Comparison of ENCODE assay signal across 8 cellular contexts in the genomic region with DNA sequence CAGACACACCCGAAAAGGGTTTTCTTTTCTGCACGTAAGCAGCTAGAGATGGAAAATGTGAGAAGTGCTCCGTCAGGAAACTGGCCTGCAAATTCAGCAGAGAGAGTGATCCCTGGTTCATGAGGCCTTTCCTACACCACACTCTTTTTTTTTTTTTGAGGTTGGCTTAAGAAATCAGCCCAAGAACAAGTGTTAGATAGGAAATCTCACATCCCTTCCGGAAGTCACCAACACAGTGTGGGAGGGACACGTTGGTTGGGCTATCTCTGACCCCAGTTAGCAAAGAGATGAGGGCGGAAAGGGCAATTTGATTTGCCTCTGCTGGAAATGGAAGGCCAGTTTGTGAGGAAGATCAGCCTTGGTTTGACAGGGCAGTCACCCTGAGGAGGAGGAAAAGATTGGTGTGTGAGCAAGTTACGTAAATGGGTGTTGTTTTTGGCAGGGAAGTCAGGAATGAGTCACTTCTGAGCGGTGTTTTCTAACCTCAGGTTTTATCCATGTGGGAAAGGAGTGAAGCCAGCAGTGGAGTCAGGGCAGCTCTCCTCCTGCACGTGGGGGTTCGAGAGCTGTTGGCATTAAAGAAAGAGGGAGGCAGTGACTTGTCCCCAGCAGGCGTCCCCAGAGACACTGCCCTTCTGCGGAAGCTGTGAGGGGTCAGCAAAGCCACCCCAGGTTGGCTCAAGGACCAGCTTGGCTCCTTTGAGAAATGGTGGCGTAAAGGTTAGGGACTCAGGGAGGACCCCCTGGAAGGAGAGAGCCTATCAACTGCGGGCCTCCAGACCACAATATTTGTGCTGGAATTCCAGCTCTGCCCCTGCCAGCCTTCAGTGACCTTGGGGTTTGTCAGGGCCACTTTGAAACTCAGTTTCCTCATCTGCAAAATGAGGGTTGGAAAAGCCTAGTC.
DNase-seq lines count a peak whose midpoint lies in the region; ATAC-seq and TF ChIP-seq lines count a peak whose summit lies in the region.

No MANE protein-coding gene starts in this region.

- peaks cover 0 to 6% (median 2%) of the 10 kb centered on the region in 7 donors for H3K9me3 Mint-ChIP-seq in CD4-positive, CD25-positive, alpha-beta regulatory T cell
- H3K9me3 Mint-ChIP-seq in stimulated activated effector memory CD8-positive, alpha-beta T cell treated with anti-CD3 and anti-CD28 coated beads, Interleukin-12 subunit alpha, Interleukin-12 subunit beta, amount 100 ng/mL, for 72 hours: peaks cover 6% of the 10 kb centered on the region

- no peak for DNase-seq in CD4-positive, CD25-positive, alpha-beta regulatory T cell
- peak; percentile 92 for DNase-seq in NB4 (ENCODE audit: low read depth)
- peak; percentile 67 for DNase-seq in amniotic stem cell (lab: John Stamatoyannopoulos, UW)
- DNase-seq in inferior parietal cortex (ENCODE audit: extremely low spot score): peak; percentile 65
- peak in 1 of 2 donors; percentile 58 for DNase-seq in stimulated activated effector memory CD8-positive, alpha-beta T cell treated with anti-CD3 and anti-CD28 coated beads, Interleukin-12 subunit alpha, Interleukin-12 subunit beta, amount 100 ng/mL, for 72 hours (ENCODE audit: low spot score in 2 of 2)
- DNase-seq in WERI-Rb-1: no peak
- no peak for DNase-seq in GM10248 (ENCODE audit: extremely low spot score)

- H3K4me1 ChIP-seq in CD4-positive, CD25-positive, alpha-beta regulatory T cell (ENCODE audit: control insufficient read depth, insufficient read depth, low read length, poor library complexity, severe bottlenecking): peaks cover 34% of the 10 kb centered on the region

- H3K36me3 ChIP-seq in CD4-positive, CD25-positive, alpha-beta regulatory T cell (ENCODE audit: control insufficient read depth, insufficient read depth, low read length): peaks cover 4% of the 10 kb centered on the region
- H3K36me3 ChIP-seq in WERI-Rb-1: no peaks in the 10 kb centered on the region

- ATAC-seq in CD4-positive, CD25-positive, alpha-beta regulatory T cell (ENCODE audit: low read depth in 2 of 2): no peak
- ATAC-seq in stimulated activated effector memory CD8-positive, alpha-beta T cell treated with anti-CD3 and anti-CD28 coated beads, Interleukin-12 subunit alpha, Interleukin-12 subunit beta, amount 100 ng/mL, for 72 hours: peak; percentile 17
- ATAC-seq in HG03457 (IDR thresholded peaks at IDR 0.05; ENCODE audit: unreplicated experiment): no peak

- peaks cover 59% of the 10 kb centered on the region for H3K36me3 Mint-ChIP-seq in CD4-positive, CD25-positive, alpha-beta regulatory T cell
- H3K36me3 Mint-ChIP-seq in stimulated activated effector memory CD8-positive, alpha-beta T cell treated with anti-CD3 and anti-CD28 coated beads, Interleukin-12 subunit alpha, Interleukin-12 subunit beta, amount 100 ng/mL, for 72 hours: peaks cover 52% of the 10 kb centered on the region

- no peaks in the 10 kb centered on the region for H3K9me3 ChIP-seq in CD4-positive, CD25-positive, alpha-beta regulatory T cell (ENCODE audit: control insufficient read depth in 2 of 2, low read length in 2 of 2)
- no peaks in the 10 kb centered on the region for H3K9me3 ChIP-seq in WERI-Rb-1 (ENCODE audit: severe bottlenecking)

- TF ChIP-seq CTCF in NB4 (IDR thresholded peaks at IDR 0.05; ENCODE audit: low read depth, low read length) (no peak), WERI-Rb-1 (IDR thresholded peaks at IDR 0.05; ENCODE audit: low read depth, low read length) (no peak), GM10248 (IDR thresholded peaks at IDR 0.05; ENCODE audit: control extremely low read depth, extremely low read depth, low read depth, missing control alignments) (no peak)

- no peak for TF ChIP-seq POLR2A in NB4 (IDR thresholded peaks at IDR 0.05; ENCODE audit: extremely low read depth, insufficient read length)

- H3K27me3 Mint-ChIP-seq in CD4-positive, CD25-positive, alpha-beta regulatory T cell: no peaks in the 10 kb centered on the region

- CTCF ChIA-PET in GM10248 (lab: Yijun Ruan, JAX): interaction anchor here (0.7 to 1.8 kb wide), 4 partner anchors 8 to 20 kb away, joined by 3 to 6 read pairs (median 4); no protein-coding TSS in a partner anchor

- H3K4me3 ChIP-seq in CD4-positive, CD25-positive, alpha-beta regulatory T cell (ENCODE audit: low read depth, low read length): no peak overlapping the region
- H3K4me3 ChIP-seq in NB4 (ENCODE audit: low read depth, low read length) (no peak overlapping the region), WERI-Rb-1 (ENCODE audit: low read depth, low read length) (no peak overlapping the region)

- no peaks in the 10 kb centered on the region for H3K27me3 ChIP-seq in CD4-positive, CD25-positive, alpha-beta regulatory T cell (ENCODE audit: control insufficient read depth, insufficient read depth, low read length)
- no peaks in the 10 kb centered on the region for H3K27me3 ChIP-seq in WERI-Rb-1 (ENCODE audit: insufficient read depth, low read depth, severe bottlenecking)

- H3K4me1 Mint-ChIP-seq in CD4-positive, CD25-positive, alpha-beta regulatory T cell: peaks cover 17 to 51% (median 46%) of the 10 kb centered on the region in 4 donors
- peaks cover 82% of the 10 kb centered on the region for H3K4me1 Mint-ChIP-seq in stimulated activated effector memory CD8-positive, alpha-beta T cell treated with anti-CD3 and anti-CD28 coated beads, Interleukin-12 subunit alpha, Interleukin-12 subunit beta, amount 100 ng/mL, for 72 hours

- POLR2A ChIA-PET in GM10248 (lab: Yijun Ruan, JAX): no interaction called here

- peak overlapping the region; percentile 4 to 89 (median 79) for H3K27ac Mint-ChIP-seq in CD4-positive, CD25-positive, alpha-beta regulatory T cell
- peak overlapping the region; percentile 93 for H3K27ac Mint-ChIP-seq in stimulated activated effector memory CD8-positive, alpha-beta T cell treated with anti-CD3 and anti-CD28 coated beads, Interleukin-12 subunit alpha, Interleukin-12 subunit beta, amount 100 ng/mL, for 72 hours

- no peak overlapping the region for H3K4me3 Mint-ChIP-seq in CD4-positive, CD25-positive, alpha-beta regulatory T cell
- H3K4me3 Mint-ChIP-seq in stimulated activated effector memory CD8-positive, alpha-beta T cell treated with anti-CD3 and anti-CD28 coated beads, Interleukin-12 subunit alpha, Interleukin-12 subunit beta, amount 100 ng/mL, for 72 hours: peak overlapping the region; percentile 48

- H3K27ac ChIP-seq in CD4-positive, CD25-positive, alpha-beta regulatory T cell (ENCODE audit: insufficient read depth, low read length, poor library complexity, severe bottlenecking): no peak overlapping the region
- H3K27ac ChIP-seq in WERI-Rb-1: no peak overlapping the region

Comparison
In these comparisons a context has a peak if more than half of its experiments do, and no peak if none do; other contexts are left out.
1. DNase-seq: peak in NB4 (single experiment), amniotic stem cell (single experiment) and inferior parietal cortex (single experiment); none in CD4-positive, CD25-positive, alpha-beta regulatory T cell (0 of 3), WERI-Rb-1 (single experiment) and GM10248 (single experiment).